In genomic region chr2:62475172-62476011, GRCh38 we compare ENCODE assay signal across 8 cellular contexts. TPM values are rescaled to one million over a fixed set of nuclear protein-coding genes. Genes with fewer than 3 reads are reported as not detected.
DNase-seq lines count a peak whose midpoint lies in the region; ATAC-seq and TF ChIP-seq lines count a peak whose summit lies in the region.

No MANE protein-coding gene starts in this region.

- H3K36me3 ChIP-seq in MG63 (no peaks in the 10 kb centered on the region), colonic mucosa (no peaks in the 10 kb centered on the region)

- no peaks in the 10 kb centered on the region for H3K27me3 ChIP-seq in MG63
- H3K27me3 ChIP-seq in colonic mucosa, result no peaks in the 10 kb centered on the region

- ATAC-seq in stimulated activated naive CD8-positive, alpha-beta T cell treated with anti-CD3 and anti-CD28 coated beads, Interleukin-15, amount 100 ng/mL, for 72 hours, result peak; percentile 41
- no peak for ATAC-seq in GM18519 (IDR thresholded peaks at IDR 0.05; ENCODE audit: low FRiP score, unreplicated experiment)

- H3K27ac ChIP-seq in colonic mucosa, result no peak overlapping the region

- H3K27ac Mint-ChIP-seq in stimulated activated naive CD8-positive, alpha-beta T cell treated with anti-CD3 and anti-CD28 coated beads, Interleukin-15, amount 100 ng/mL, for 72 hours, result no peak overlapping the region

- intact Hi-C loops in colonic mucosa (cut with DNase I), result no loop called here

- no peaks in the 10 kb centered on the region for H3K9me3 Mint-ChIP-seq in stimulated activated naive CD8-positive, alpha-beta T cell treated with anti-CD3 and anti-CD28 coated beads, Interleukin-15, amount 100 ng/mL, for 72 hours

- no peaks in the 10 kb centered on the region for H3K4me1 ChIP-seq in colonic mucosa

- H3K4me1 Mint-ChIP-seq in stimulated activated naive CD8-positive, alpha-beta T cell treated with anti-CD3 and anti-CD28 coated beads, Interleukin-15, amount 100 ng/mL, for 72 hours, result peaks cover 14% of the 10 kb centered on the region

- peak overlapping the region; percentile 9 to 39 for H3K4me3 Mint-ChIP-seq in stimulated activated naive CD8-positive, alpha-beta T cell treated with anti-CD3 and anti-CD28 coated beads, Interleukin-15, amount 100 ng/mL, for 72 hours

- no peak for TF ChIP-seq CTCF in colonic mucosa (IDR thresholded peaks at IDR 0.05)

- peaks cover 39% of the 10 kb centered on the region for H3K27me3 Mint-ChIP-seq in stimulated activated naive CD8-positive, alpha-beta T cell treated with anti-CD3 and anti-CD28 coated beads, Interleukin-15, amount 100 ng/mL, for 72 hours

- DNase-seq in MG63, result peak; percentile 42
- DNase-seq in amygdala (lab: John Stamatoyannopoulos, UW), result peak in 32 of 56 donors; percentile 20 to 80 (median 42)
- peak; percentile 86 for DNase-seq in left kidney (ENCODE audit: low read depth, low spot score)
- DNase-seq in stimulated activated naive CD8-positive, alpha-beta T cell treated with anti-CD3 and anti-CD28 coated beads, Interleukin-15, amount 100 ng/mL, for 72 hours, result no peak
- DNase-seq in colonic mucosa, result no peak
- DNase-seq in NCI-H1048 (lab: John Stamatoyannopoulos, UW), result no peak
- DNase-seq in LoVo (ENCODE audit: low spot score), result no peak

- H3K4me3 ChIP-seq in MG63 (no peak overlapping the region), colonic mucosa (no peak overlapping the region)

- H3K9ac ChIP-seq in colonic mucosa (ENCODE audit: low read depth in 2 of 2, low read length in 2 of 2), result no peak overlapping the region

- H3K9me3 ChIP-seq in MG63 (no peaks in the 10 kb centered on the region), colonic mucosa (no peaks in the 10 kb centered on the region)

RNA-seq across cellular contexts. Expression of gene TMEM17, which starts 30.6 kb away (rescaled TPM):
- total RNA-seq in MG63 (2014; rRNA removed; shearing (Covaris generic); ENCODE audit: low replicate concordance), result 2.0 and 2.6 TPM in 2 replicates
- total RNA-seq in colonic mucosa, result under 1 TPM; 0.35 to 0.74 TPM

Comparison
In these comparisons a context has a peak if more than half of its experiments do, and no peak if none do; other contexts are left out.
1. DNase-seq: peak in MG63 (single experiment), amygdala (32 of 56) and left kidney (single experiment); none in stimulated activated naive CD8-positive, alpha-beta T cell treated with anti-CD3 and anti-CD28 coated beads, Interleukin-15, amount 100 ng/mL, for 72 hours (0 of 2), colonic mucosa (single experiment), NCI-H1048 (single experiment) and LoVo (single experiment).